ENCODE assay signal across 9 cellular contexts in the genomic region with DNA sequence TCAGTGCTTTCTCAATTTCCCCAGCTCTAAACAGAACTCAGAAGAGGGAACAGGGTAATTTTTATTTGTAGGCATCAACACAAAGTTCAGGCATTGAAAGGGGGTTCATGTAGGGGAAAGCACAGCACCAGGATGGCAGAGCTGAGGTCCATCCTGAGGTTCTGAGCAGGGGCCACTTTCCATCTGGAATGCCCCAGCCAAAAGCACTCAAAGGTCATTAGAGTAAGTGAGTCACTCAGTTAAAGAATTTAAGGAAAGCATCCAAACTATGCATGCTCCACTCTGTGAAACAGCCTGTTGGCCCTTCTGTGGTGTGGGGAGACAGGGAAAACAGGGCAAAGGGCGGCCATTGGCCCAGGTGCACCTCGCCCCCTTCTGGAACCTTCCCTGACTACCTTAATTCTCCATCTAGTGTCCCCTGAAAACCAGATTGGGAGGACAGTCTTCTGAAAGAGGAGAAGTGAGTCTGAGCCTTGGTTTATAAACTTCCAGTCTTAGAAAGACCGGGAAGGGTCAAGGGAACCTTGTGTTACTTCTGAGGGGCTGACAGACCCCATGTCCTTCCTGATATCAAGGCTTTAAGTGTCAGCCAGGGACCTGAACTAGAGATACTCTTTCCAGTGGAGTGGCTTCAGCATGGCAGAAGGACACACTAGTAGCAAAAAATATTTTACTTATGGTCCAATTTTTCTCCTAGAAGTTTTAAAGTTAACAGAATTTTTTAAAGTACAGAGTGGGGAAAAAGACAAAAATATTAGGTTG.
DNase-seq lines count a peak whose midpoint lies in the region; ATAC-seq and TF ChIP-seq lines count a peak whose summit lies in the region.
"Had no signal": no experiment of that assay in that cellular context is flagged by ENCODE, and none has a peak within 500 bp of the region (broad histone marks: within the 10 kb centered on the region; RNA-seq: fewer than 3 reads in every experiment).

No MANE protein-coding gene starts in this region.

- no peaks in the 10 kb centered on the region for H3K9me3 ChIP-seq in tibial artery

- no peak for ATAC-seq in HG03135 (IDR thresholded peaks at IDR 0.05; ENCODE audit: unreplicated experiment)

- in situ Hi-C loops in astrocyte of the spinal cord (cut with HindIII; ENCODE audit: low sequenced_read_pairs): no loop called here

- DNase-seq in HT-29 (ENCODE audit: low spot score) (peak; percentile 64), astrocyte of the spinal cord (ENCODE audit: low read depth, low spot score) (peak; percentile 71), iris pigment epithelial cell (ENCODE audit: low read depth) (peak; percentile 71), tibial artery (no peak), NCI-H748 treated with DMSO at 0.1 percent for 48 hours (lab: John Stamatoyannopoulos, UW) (no peak), CD1c-positive myeloid dendritic cell (ENCODE audit: extremely low spot score) (no peak)
- no peak for DNase-seq in stimulated activated CD4-positive, alpha-beta T cell treated with anti-CD3 and anti-CD28 coated beads, Interleukin-1b, Interleukin-23, amount 100 ng/mL, for 48 hours
- DNase-seq: NCI-H187 had no signal

- peak overlapping the region; percentile 62 for H3K27ac ChIP-seq in tibial artery

- TF ChIP-seq CTCF in astrocyte of the spinal cord (IDR thresholded peaks at IDR 0.05; ENCODE audit: low read depth, low read length) (no peak), tibial artery (IDR thresholded peaks at IDR 0.05) (no peak)

- no peaks in the 10 kb centered on the region for H3K36me3 ChIP-seq in tibial artery

- H3K4me1 ChIP-seq in tibial artery: peaks cover 0 to 64% (median 27%) of the 10 kb centered on the region in 4 donors

- H3K4me3 ChIP-seq in astrocyte of the spinal cord (ENCODE audit: low read depth, low read length) (no peak overlapping the region), tibial artery (no peak overlapping the region)

- intact Hi-C loops in tibial artery (cut with DNase I; ENCODE audit: low total_unique reads): no loop called here

- H3K27me3 ChIP-seq in tibial artery: no peaks in the 10 kb centered on the region

Comparison
In these comparisons a context has a peak if more than half of its experiments do, and no peak if none do; other contexts are left out.
1. DNase-seq: peak in HT-29 (single experiment), astrocyte of the spinal cord (single experiment) and iris pigment epithelial cell (single experiment); none in tibial artery (0 of 2), NCI-H748 treated with DMSO at 0.1 percent for 48 hours (single experiment), CD1c-positive myeloid dendritic cell (single experiment) and stimulated activated CD4-positive, alpha-beta T cell treated with anti-CD3 and anti-CD28 coated beads, Interleukin-1b, Interleukin-23, amount 100 ng/mL, for 48 hours (single experiment).